In genomic region chr5:55926476-55926875, GRCh38 we compare ENCODE assay signal across 14 cellular contexts.
DNase-seq lines count a peak whose midpoint lies in the region; ATAC-seq and TF ChIP-seq lines count a peak whose summit lies in the region.
"Had no signal": no experiment of that assay in that cellular context is flagged by ENCODE, and none has a peak within 500 bp of the region (broad histone marks: within the 10 kb centered on the region; RNA-seq: fewer than 3 reads in every experiment).

No MANE protein-coding gene starts in this region.

- peaks cover 11% of the 10 kb centered on the region for H3K4me1 Mint-ChIP-seq in activated naive CD4-positive, alpha-beta T cell treated with anti-CD3 and anti-CD28 coated beads, Interleukin-2, amount 50 U/mL, for 24 hours
- peaks cover 20% of the 10 kb centered on the region for H3K4me1 Mint-ChIP-seq in activated naive CD4-positive, alpha-beta T cell treated with anti-CD3 and anti-CD28 coated beads, Interleukin-2, amount 10 ng/mL, durations not matched to agents 7 days and 5 days
- H3K4me1 Mint-ChIP-seq in T-helper 17 cell (peaks cover 8% of the 10 kb centered on the region), mesothelial cell of epicardium (no peaks in the 10 kb centered on the region)

- peak overlapping the region; percentile 55 for H3K27ac Mint-ChIP-seq in activated naive CD4-positive, alpha-beta T cell treated with anti-CD3 and anti-CD28 coated beads, Interleukin-2, amount 50 U/mL, for 24 hours
- no peak overlapping the region for H3K27ac Mint-ChIP-seq in activated naive CD4-positive, alpha-beta T cell treated with anti-CD3 and anti-CD28 coated beads, Interleukin-2, amount 10 ng/mL, durations not matched to agents 7 days and 5 days
- H3K27ac Mint-ChIP-seq in T-helper 17 cell: peak overlapping the region; percentile 41
- H3K27ac Mint-ChIP-seq in mesothelial cell of epicardium: no peak overlapping the region
- H3K27ac Mint-ChIP-seq: B cell; CD8-positive, alpha-beta T cell had no signal

- H3K9me3 ChIP-seq in T-helper 17 cell (ENCODE audit: control insufficient read depth, low read length, poor library complexity, severe bottlenecking): no peaks in the 10 kb centered on the region
- H3K9me3 ChIP-seq: BLaER1 treated with 17β-estradiol and CSF1 and Interleukin-3, amounts not matched to agents 10 nM and 100 nM had no signal

- H3K27me3 Mint-ChIP-seq in activated naive CD4-positive, alpha-beta T cell treated with anti-CD3 and anti-CD28 coated beads, Interleukin-2, amount 50 U/mL, for 24 hours: no peaks in the 10 kb centered on the region
- H3K27me3 Mint-ChIP-seq in activated naive CD4-positive, alpha-beta T cell treated with anti-CD3 and anti-CD28 coated beads, Interleukin-2, amount 10 ng/mL, durations not matched to agents 7 days and 5 days: peaks cover 17% of the 10 kb centered on the region
- H3K27me3 Mint-ChIP-seq in T-helper 17 cell (peaks cover 5% of the 10 kb centered on the region), mesothelial cell of epicardium (ENCODE audit: low read depth) (no peaks in the 10 kb centered on the region)

- TF ChIP-seq CTCF in mesothelial cell of epicardium (IDR thresholded peaks at IDR 0.05; ENCODE audit: unreplicated experiment): no peak

- CTCF ChIA-PET in activated naive CD4-positive, alpha-beta T cell treated with anti-CD3 and anti-CD28 coated beads, Interleukin-2, amount 10 ng/mL, durations not matched to agents 7 days and 5 days (lab: Charles Lee): no interaction called here

- H3K9me3 Mint-ChIP-seq in activated naive CD4-positive, alpha-beta T cell treated with anti-CD3 and anti-CD28 coated beads, Interleukin-2, amount 50 U/mL, for 24 hours: no peaks in the 10 kb centered on the region
- H3K9me3 Mint-ChIP-seq in activated naive CD4-positive, alpha-beta T cell treated with anti-CD3 and anti-CD28 coated beads, Interleukin-2, amount 10 ng/mL, durations not matched to agents 7 days and 5 days: no peaks in the 10 kb centered on the region
- no peaks in the 10 kb centered on the region for H3K9me3 Mint-ChIP-seq in mesothelial cell of epicardium
- H3K9me3 Mint-ChIP-seq: CD8-positive, alpha-beta T cell had no signal

- DNase-seq in activated naive CD4-positive, alpha-beta T cell treated with anti-CD3 and anti-CD28 coated beads, Interleukin-2, amount 10 ng/mL, durations not matched to agents 7 days and 5 days: no peak
- DNase-seq in T-helper 17 cell (no peak), islet precursor cell (peak; percentile 44), mesothelial cell of epicardium (ENCODE audit: low spot score in 2 of 2, unreplicated experiment in 2 of 2) (no peak)
- DNase-seq in activated CD4-positive, alpha-beta T cell treated with anti-CD3 and anti-CD28 coated beads, Interleukin-2, amount 50 U/mL, for 1 hour: no peak
- DNase-seq: 8988T; CD8-positive, alpha-beta T cell; GM23248; HCEC 1CT; IMR-90 had no signal

- no peak for ATAC-seq in T-helper 17 cell
- no peak for ATAC-seq in HG03520 (IDR thresholded peaks at IDR 0.05; ENCODE audit: unreplicated experiment)
- ATAC-seq: CD8-positive, alpha-beta T cell had no signal

- no peaks in the 10 kb centered on the region for H3K36me3 Mint-ChIP-seq in activated naive CD4-positive, alpha-beta T cell treated with anti-CD3 and anti-CD28 coated beads, Interleukin-2, amount 50 U/mL, for 24 hours
- H3K36me3 Mint-ChIP-seq in activated naive CD4-positive, alpha-beta T cell treated with anti-CD3 and anti-CD28 coated beads, Interleukin-2, amount 10 ng/mL, durations not matched to agents 7 days and 5 days: no peaks in the 10 kb centered on the region
- peaks cover 2% of the 10 kb centered on the region for H3K36me3 Mint-ChIP-seq in T-helper 17 cell (ENCODE audit: low read depth)
- no peaks in the 10 kb centered on the region for H3K36me3 Mint-ChIP-seq in mesothelial cell of epicardium

- no peak overlapping the region for H3K4me3 Mint-ChIP-seq in activated naive CD4-positive, alpha-beta T cell treated with anti-CD3 and anti-CD28 coated beads, Interleukin-2, amount 50 U/mL, for 24 hours
- no peak overlapping the region for H3K4me3 Mint-ChIP-seq in activated naive CD4-positive, alpha-beta T cell treated with anti-CD3 and anti-CD28 coated beads, Interleukin-2, amount 10 ng/mL, durations not matched to agents 7 days and 5 days
- H3K4me3 Mint-ChIP-seq in T-helper 17 cell (no peak overlapping the region), mesothelial cell of epicardium (no peak overlapping the region)
- H3K4me3 Mint-ChIP-seq: B cell; CD8-positive, alpha-beta T cell had no signal

Comparison
In these comparisons a context has a peak if more than half of its experiments do, and no peak if none do; other contexts are left out.
1. H3K27ac Mint-ChIP-seq: peak in activated naive CD4-positive, alpha-beta T cell treated with anti-CD3 and anti-CD28 coated beads, Interleukin-2, amount 50 U/mL, for 24 hours (single experiment) and T-helper 17 cell (single experiment); none in activated naive CD4-positive, alpha-beta T cell treated with anti-CD3 and anti-CD28 coated beads, Interleukin-2, amount 10 ng/mL, durations not matched to agents 7 days and 5 days (single experiment) and mesothelial cell of epicardium (single experiment).